20 cellular contexts compared by ENCODE assay signal in genomic region chr2:25598332-25598731, GRCh38.
A peak's percentile ranks its signal among the peaks of the same experiment; 100 is the strongest.
DNase-seq lines count a peak whose midpoint lies in the region; ATAC-seq and TF ChIP-seq lines count a peak whose summit lies in the region.
"Had no signal": no experiment of that assay in that cellular context is flagged by ENCODE, and none has a peak within 500 bp of the region (broad histone marks: within the 10 kb centered on the region; RNA-seq: fewer than 3 reads in every experiment).

No MANE protein-coding gene starts in this region.

- H3K9ac ChIP-seq in KMS-11, result no peak overlapping the region

- H3K4me1 Mint-ChIP-seq in activated T-helper 1 cell treated with anti-CD3 and anti-CD28 coated beads, Interleukin-12 subunit alpha, Interleukin-12 subunit beta, Interleukin-2, Interleukin-4 antibody, amounts not matched to agents 30 ng/mL and 10 ng/mL and 1 ng/mL, durations not matched to agents 14 hours and 24 hours and 36 hours (ENCODE audit: low read depth), result peaks cover 47% of the 10 kb centered on the region
- H3K4me1 Mint-ChIP-seq in dendritic cell treated with granulocyte-macrophage colony-stimulating factor and Interleukin-4, amounts not matched to agents 40 ng/mL and 50 ng/mL, for 4 days (ENCODE audit: low read depth), result peaks cover 38% of the 10 kb centered on the region
- peaks cover 24% of the 10 kb centered on the region for H3K4me1 Mint-ChIP-seq in stimulated activated effector memory CD8-positive, alpha-beta T cell treated with anti-CD3 and anti-CD28 coated beads, Interleukin-12 subunit alpha, Interleukin-12 subunit beta, amount 100 ng/mL, for 72 hours
- H3K4me1 Mint-ChIP-seq in activated CD4-positive, alpha-beta memory T cell treated with anti-CD3 and anti-CD28 coated beads, Interleukin-2, amount 10 ng/mL, durations not matched to agents 7 days and 5 days, result peaks cover 29% of the 10 kb centered on the region

- H3K4me1 ChIP-seq in KMS-11 (ENCODE audit: low read depth, poor library complexity, severe bottlenecking), result peaks cover 51% of the 10 kb centered on the region
- H3K4me1 ChIP-seq: BE2C, Peyer's patch had no signal

- no peak overlapping the region for H3K27ac ChIP-seq in KMS-11
- H3K27ac ChIP-seq: Peyer's patch had no signal

- H3K9me3 Mint-ChIP-seq in activated T-helper 1 cell treated with anti-CD3 and anti-CD28 coated beads, Interleukin-12 subunit alpha, Interleukin-12 subunit beta, Interleukin-2, Interleukin-4 antibody, amounts not matched to agents 30 ng/mL and 10 ng/mL and 1 ng/mL, durations not matched to agents 14 hours and 24 hours and 36 hours, result no peaks in the 10 kb centered on the region
- no peaks in the 10 kb centered on the region for H3K9me3 Mint-ChIP-seq in dendritic cell treated with granulocyte-macrophage colony-stimulating factor and Interleukin-4, amounts not matched to agents 40 ng/mL and 50 ng/mL, for 4 days
- no peaks in the 10 kb centered on the region for H3K9me3 Mint-ChIP-seq in stimulated activated effector memory CD8-positive, alpha-beta T cell treated with anti-CD3 and anti-CD28 coated beads, Interleukin-12 subunit alpha, Interleukin-12 subunit beta, amount 100 ng/mL, for 72 hours
- no peaks in the 10 kb centered on the region for H3K9me3 Mint-ChIP-seq in activated CD4-positive, alpha-beta memory T cell treated with anti-CD3 and anti-CD28 coated beads, Interleukin-2, amount 10 ng/mL, durations not matched to agents 7 days and 5 days
- H3K9me3 Mint-ChIP-seq: IgD-negative memory B cell had no signal

- H3K27me3 Mint-ChIP-seq in activated T-helper 1 cell treated with anti-CD3 and anti-CD28 coated beads, Interleukin-12 subunit alpha, Interleukin-12 subunit beta, Interleukin-2, Interleukin-4 antibody, amounts not matched to agents 30 ng/mL and 10 ng/mL and 1 ng/mL, durations not matched to agents 14 hours and 24 hours and 36 hours (ENCODE audit: insufficient read depth), result no peaks in the 10 kb centered on the region
- H3K27me3 Mint-ChIP-seq in dendritic cell treated with granulocyte-macrophage colony-stimulating factor and Interleukin-4, amounts not matched to agents 40 ng/mL and 50 ng/mL, for 4 days, result no peaks in the 10 kb centered on the region
- H3K27me3 Mint-ChIP-seq in activated CD4-positive, alpha-beta memory T cell treated with anti-CD3 and anti-CD28 coated beads, Interleukin-2, amount 10 ng/mL, durations not matched to agents 7 days and 5 days, result no peaks in the 10 kb centered on the region
- H3K27me3 Mint-ChIP-seq: IgD-negative memory B cell had no signal

- no peaks in the 10 kb centered on the region for H4K20me1 ChIP-seq in KMS-11 (ENCODE audit: insufficient read depth)

- H3K36me3 ChIP-seq in KMS-11 (ENCODE audit: insufficient read depth), result no peaks in the 10 kb centered on the region
- H3K36me3 ChIP-seq: BE2C, Peyer's patch had no signal

- H3K4me3 Mint-ChIP-seq in activated T-helper 1 cell treated with anti-CD3 and anti-CD28 coated beads, Interleukin-12 subunit alpha, Interleukin-12 subunit beta, Interleukin-2, Interleukin-4 antibody, amounts not matched to agents 30 ng/mL and 10 ng/mL and 1 ng/mL, durations not matched to agents 14 hours and 24 hours and 36 hours, result no peak overlapping the region
- H3K4me3 Mint-ChIP-seq in dendritic cell treated with granulocyte-macrophage colony-stimulating factor and Interleukin-4, amounts not matched to agents 40 ng/mL and 50 ng/mL, for 4 days, result no peak overlapping the region
- H3K4me3 Mint-ChIP-seq in stimulated activated effector memory CD8-positive, alpha-beta T cell treated with anti-CD3 and anti-CD28 coated beads, Interleukin-12 subunit alpha, Interleukin-12 subunit beta, amount 100 ng/mL, for 72 hours, result no peak overlapping the region
- no peak overlapping the region for H3K4me3 Mint-ChIP-seq in activated CD4-positive, alpha-beta memory T cell treated with anti-CD3 and anti-CD28 coated beads, Interleukin-2, amount 10 ng/mL, durations not matched to agents 7 days and 5 days
- H3K4me3 Mint-ChIP-seq: IgD-negative memory B cell had no signal

- H3K27ac Mint-ChIP-seq in activated T-helper 1 cell treated with anti-CD3 and anti-CD28 coated beads, Interleukin-12 subunit alpha, Interleukin-12 subunit beta, Interleukin-2, Interleukin-4 antibody, amounts not matched to agents 30 ng/mL and 10 ng/mL and 1 ng/mL, durations not matched to agents 14 hours and 24 hours and 36 hours, result peak overlapping the region; percentile 26
- peak overlapping the region; percentile 78 for H3K27ac Mint-ChIP-seq in dendritic cell treated with granulocyte-macrophage colony-stimulating factor and Interleukin-4, amounts not matched to agents 40 ng/mL and 50 ng/mL, for 4 days
- H3K27ac Mint-ChIP-seq in stimulated activated effector memory CD8-positive, alpha-beta T cell treated with anti-CD3 and anti-CD28 coated beads, Interleukin-12 subunit alpha, Interleukin-12 subunit beta, amount 100 ng/mL, for 72 hours, result peak overlapping the region; percentile 6
- H3K27ac Mint-ChIP-seq in activated CD4-positive, alpha-beta memory T cell treated with anti-CD3 and anti-CD28 coated beads, Interleukin-2, amount 10 ng/mL, durations not matched to agents 7 days and 5 days, result no peak overlapping the region
- H3K27ac Mint-ChIP-seq: IgD-negative memory B cell had no signal

- ATAC-seq in stimulated activated effector memory CD8-positive, alpha-beta T cell treated with anti-CD3 and anti-CD28 coated beads, Interleukin-12 subunit alpha, Interleukin-12 subunit beta, amount 100 ng/mL, for 72 hours, result no peak
- ATAC-seq in GM18907 (IDR thresholded peaks at IDR 0.05; ENCODE audit: unreplicated experiment), result no peak
- ATAC-seq in activated CD4-positive, CD25-positive, alpha-beta regulatory T cell treated with anti-CD3 and anti-CD28 coated beads, Interleukin-2, amount 50 U/mL, for 24 hours, result no peak

- peaks cover 13% of the 10 kb centered on the region for H3K36me3 Mint-ChIP-seq in activated T-helper 1 cell treated with anti-CD3 and anti-CD28 coated beads, Interleukin-12 subunit alpha, Interleukin-12 subunit beta, Interleukin-2, Interleukin-4 antibody, amounts not matched to agents 30 ng/mL and 10 ng/mL and 1 ng/mL, durations not matched to agents 14 hours and 24 hours and 36 hours (ENCODE audit: low read depth)
- no peaks in the 10 kb centered on the region for H3K36me3 Mint-ChIP-seq in dendritic cell treated with granulocyte-macrophage colony-stimulating factor and Interleukin-4, amounts not matched to agents 40 ng/mL and 50 ng/mL, for 4 days (ENCODE audit: low read depth)
- no peaks in the 10 kb centered on the region for H3K36me3 Mint-ChIP-seq in stimulated activated effector memory CD8-positive, alpha-beta T cell treated with anti-CD3 and anti-CD28 coated beads, Interleukin-12 subunit alpha, Interleukin-12 subunit beta, amount 100 ng/mL, for 72 hours
- H3K36me3 Mint-ChIP-seq in activated CD4-positive, alpha-beta memory T cell treated with anti-CD3 and anti-CD28 coated beads, Interleukin-2, amount 10 ng/mL, durations not matched to agents 7 days and 5 days (ENCODE audit: low read depth), result peaks cover 9% of the 10 kb centered on the region

- no peak for DNase-seq in activated T-helper 1 cell treated with anti-CD3 and anti-CD28 coated beads, Interleukin-12 subunit alpha, Interleukin-12 subunit beta, Interleukin-2, Interleukin-4 antibody, amounts not matched to agents 30 ng/mL and 10 ng/mL and 1 ng/mL, durations not matched to agents 14 hours and 24 hours and 36 hours (ENCODE audit: low spot score)
- no peak for DNase-seq in stimulated activated effector memory CD8-positive, alpha-beta T cell treated with anti-CD3 and anti-CD28 coated beads, Interleukin-12 subunit alpha, Interleukin-12 subunit beta, amount 100 ng/mL, for 72 hours (ENCODE audit: low spot score in 2 of 2)
- DNase-seq in activated CD4-positive, alpha-beta memory T cell treated with anti-CD3 and anti-CD28 coated beads, Interleukin-2, amount 10 ng/mL, durations not matched to agents 7 days and 5 days, result no peak
- DNase-seq: BE2C, DMS53, GDM1, GOT3, HCEC 1CT, Karpas-422, NCI-H1417, NCI-H187, NCI-H446, NCI-H526, Peyer's patch, Right ventricle myocardium superior had no signal

- CTCF ChIA-PET in activated CD4-positive, alpha-beta memory T cell treated with anti-CD3 and anti-CD28 coated beads, Interleukin-2, amount 10 ng/mL, durations not matched to agents 7 days and 5 days (lab: Charles Lee), result interaction anchor here (0.7 to 3.3 kb wide), 3 partner anchors 9 to 15 kb away, joined by 3 to 20 read pairs (median 4); no protein-coding TSS in a partner anchor

- POLR2A ChIA-PET in activated CD4-positive, alpha-beta memory T cell treated with anti-CD3 and anti-CD28 coated beads, Interleukin-2, amount 10 ng/mL, durations not matched to agents 7 days and 5 days (lab: Charles Lee), result no interaction called here

- H2AFZ ChIP-seq in KMS-11 (ENCODE audit: low read depth), result no peak overlapping the region

- H3K4me2 ChIP-seq in KMS-11, result peak overlapping the region; percentile 10; the same call in 1 of the 2 replicates

- no peak overlapping the region for H3K4me3 ChIP-seq in KMS-11 (IDR thresholded peaks at IDR 0.05; ENCODE audit: insufficient read depth, low read depth, low read length)
- H3K4me3 ChIP-seq: Peyer's patch had no signal

- TF ChIP-seq CTCF in KMS-11 (conservative IDR thresholded peaks at IDR 0.05; ENCODE audit: low read depth, low read length), result no peak

- no peaks in the 10 kb centered on the region for H3K79me2 ChIP-seq in KMS-11 (ENCODE audit: insufficient read depth, low read depth)

- H3K27me3 ChIP-seq in KMS-11 (ENCODE audit: insufficient read depth, low read depth), result no peaks in the 10 kb centered on the region
- H3K27me3 ChIP-seq: BE2C, Peyer's patch had no signal

- intact Hi-C loops in activated T-helper 1 cell treated with anti-CD3 and anti-CD28 coated beads, Interleukin-12 subunit alpha, Interleukin-12 subunit beta, Interleukin-2, Interleukin-4 antibody, amounts not matched to agents 30 ng/mL and 10 ng/mL and 1 ng/mL, durations not matched to agents 14 hours and 24 hours and 36 hours (cut with micrococcal nuclease), result no loop called here
- intact Hi-C loops in dendritic cell treated with granulocyte-macrophage colony-stimulating factor and Interleukin-4, amounts not matched to agents 40 ng/mL and 50 ng/mL, for 4 days (cut with micrococcal nuclease), result no loop called here
